Comparison of ENCODE assay signal across 2 cellular contexts in genomic region chr4:140483445-140483844, GRCh38.
A peak's percentile ranks its signal among the peaks of the same experiment; 100 is the strongest.
TF ChIP-seq lines count a peak whose summit lies in the region.

No MANE protein-coding gene starts in this region.

TF ChIP-seq in HCT116, 20 proteins besides CTCF, POLR2A, EP300 and RAD21 (continued from another document):
- TF ChIP-seq REST (IDR thresholded peaks at IDR 0.05; ENCODE audit: low read depth) (no peak), EZH2phosphoT487 (IDR thresholded peaks at IDR 0.05; ENCODE audit: borderline replicate concordance) (no peak), FOSL1 (IDR thresholded peaks at IDR 0.05; ENCODE audit: low read depth) (no peak)

TF ChIP-seq in HEK293, 187 proteins besides CTCF, POLR2A, EP300 and RAD21 (continued from another document):
- TF ChIP-seq ZNF280D (tag by site-specific recombination; IDR thresholded peaks at IDR 0.05) (0 out of 2 replicates have a peak, but pooled peaks have one; percentile 44), OVOL3 (tag by site-specific recombination; IDR thresholded peaks at IDR 0.05) (no peak), HOXA7 (CRISPR knock-in tag; IDR thresholded peaks at IDR 0.05; ENCODE audit: borderline replicate concordance) (no peak), YY2 (tag by site-specific recombination; IDR thresholded peaks at IDR 0.05) (no peak), ZNF513 (tag by site-specific recombination; IDR thresholded peaks at IDR 0.05) (no peak), ZBTB17 (tag by site-specific recombination; IDR thresholded peaks at IDR 0.05) (no peak), ZNF341 (tag by site-specific recombination; IDR thresholded peaks at IDR 0.05; ENCODE audit: low read depth) (no peak), ZNF548 (tag by site-specific recombination; IDR thresholded peaks at IDR 0.05) (no peak), KLF9 (tag by site-specific recombination; IDR thresholded peaks at IDR 0.05; ENCODE audit: low read depth) (no peak), KLF10 (tag by site-specific recombination; IDR thresholded peaks at IDR 0.05) (no peak)
